In the genomic region with DNA sequence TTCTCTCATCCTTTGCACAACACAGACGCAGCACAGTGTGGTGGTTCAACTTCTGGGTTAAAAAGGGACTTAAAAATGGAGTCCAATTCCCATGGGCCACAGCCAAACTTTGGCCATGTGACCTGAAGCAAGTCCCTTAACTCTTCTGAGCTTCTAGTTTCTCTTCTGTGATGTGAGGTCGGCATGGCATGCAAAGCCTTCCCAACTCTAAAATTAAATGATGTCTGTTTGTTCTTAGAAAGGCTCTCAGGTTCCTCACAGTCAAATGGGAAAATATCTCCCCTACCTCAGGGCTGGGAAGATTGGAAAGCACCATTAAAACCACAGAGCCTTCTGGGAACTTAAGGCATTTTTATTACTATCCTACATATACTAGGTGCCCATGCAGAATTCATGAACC, we compare ENCODE assay signal across 21 cellular contexts. TPM values are rescaled to one million over a fixed set of nuclear protein-coding genes. Genes with fewer than 3 reads are reported as not detected.
DNase-seq lines count a peak whose midpoint lies in the region; ATAC-seq and TF ChIP-seq lines count a peak whose summit lies in the region.
"Had no signal": no experiment of that assay in that cellular context is flagged by ENCODE, and none has a peak within 500 bp of the region (broad histone marks: within the 10 kb centered on the region; RNA-seq: fewer than 3 reads in every experiment).

No MANE protein-coding gene starts in this region.

- TF ChIP-seq CTCF in GM12865 (IDR thresholded peaks at IDR 0.05; ENCODE audit: insufficient read depth, low read depth, low read length, missing control alignments), result no peak
- no peak for TF ChIP-seq CTCF in WTC11 (IDR thresholded peaks at IDR 0.05)
- no peak for TF ChIP-seq CTCF in glutamatergic neuron (IDR thresholded peaks at IDR 0.05; ENCODE audit: partially characterized antibody, unreplicated experiment)
- no peak for TF ChIP-seq CTCF in osteoblast (IDR thresholded peaks at IDR 0.05; ENCODE audit: extremely low read depth, low read depth, low read length)
- no peak for TF ChIP-seq CTCF in esophagus squamous epithelium (IDR thresholded peaks at IDR 0.05)

- H3K36me3 Mint-ChIP-seq in WTC11 (peaks cover 5% of the 10 kb centered on the region; the same call in 1 of the 2 replicates), glutamatergic neuron (ENCODE audit: unreplicated experiment) (no peaks in the 10 kb centered on the region)
- H3K36me3 Mint-ChIP-seq: CD4-positive, CD25-positive, alpha-beta regulatory T cell; CD8-positive, alpha-beta T cell had no signal

- peaks cover 66% of the 10 kb centered on the region for H3K79me2 ChIP-seq in osteoblast (ENCODE audit: insufficient read depth, low read length)

- H3K27ac Mint-ChIP-seq in WTC11 (no peak overlapping the region), glutamatergic neuron (ENCODE audit: unreplicated experiment) (peak overlapping the region; percentile 73)
- H3K27ac Mint-ChIP-seq: B cell; CD8-positive, alpha-beta T cell had no signal

- ATAC-seq in WTC11, result no peak
- ATAC-seq: CD8-positive, alpha-beta T cell; GM12878 had no signal

- no peak for TF ChIP-seq POLR2A in esophagus squamous epithelium (IDR thresholded peaks at IDR 0.05)

- H3K27me3 ChIP-seq in osteoblast (ENCODE audit: insufficient read depth, low read length) (no peaks in the 10 kb centered on the region), esophagus squamous epithelium (no peaks in the 10 kb centered on the region)
- H3K27me3 ChIP-seq: BLaER1 had no signal

- H3K27me3 Mint-ChIP-seq in WTC11 (ENCODE audit: low read depth) (no peaks in the 10 kb centered on the region), glutamatergic neuron (ENCODE audit: unreplicated experiment) (peaks cover 3% of the 10 kb centered on the region)
- H3K27me3 Mint-ChIP-seq: B cell had no signal

- H3K9me3 ChIP-seq in osteoblast (ENCODE audit: low read depth, low read length) (no peaks in the 10 kb centered on the region), esophagus squamous epithelium (no peaks in the 10 kb centered on the region)
- H3K9me3 ChIP-seq: BLaER1, Caco-2 had no signal

- H3K4me2 ChIP-seq in osteoblast (ENCODE audit: insufficient read depth, low read length), result no peak overlapping the region
- H3K4me2 ChIP-seq: BLaER1 had no signal

- CTCF ChIA-PET in WTC11 (lab: Charles Lee), result no interaction called here

- POLR2A ChIA-PET in WTC11 (lab: Charles Lee), result interaction anchor here (1.4 kb wide), 1 partner anchor 10 kb away, joined by 5 read pairs; no protein-coding TSS in a partner anchor

- H3K4me1 Mint-ChIP-seq in WTC11 (peaks cover 33% of the 10 kb centered on the region), glutamatergic neuron (ENCODE audit: low read depth, unreplicated experiment) (peaks cover 8% of the 10 kb centered on the region)
- H3K4me1 Mint-ChIP-seq: B cell; CD4-positive, CD25-positive, alpha-beta regulatory T cell had no signal

- intact Hi-C loops in esophagus squamous epithelium (cut with DNase I), result no loop called here

- H4K20me1 ChIP-seq in osteoblast (ENCODE audit: insufficient read depth, low read length), result peaks cover 11% of the 10 kb centered on the region
- H4K20me1 ChIP-seq: BLaER1 had no signal

- H3K4me3 ChIP-seq in GM12865 (ENCODE audit: low read depth, low read length) (no peak overlapping the region), osteoblast (ENCODE audit: insufficient read depth, low read length) (no peak overlapping the region), esophagus squamous epithelium (no peak overlapping the region)
- H3K4me3 ChIP-seq: BLaER1, GM12878, GM23248 had no signal

- H3K27ac ChIP-seq in osteoblast (ENCODE audit: low read depth, low read length), result no peak overlapping the region
- no peak overlapping the region for H3K27ac ChIP-seq in esophagus squamous epithelium
- H3K27ac ChIP-seq: 22Rv1, BLaER1, C4-2B, GM23248 had no signal

- no peak overlapping the region for H3K4me3 Mint-ChIP-seq in WTC11
- H3K4me3 Mint-ChIP-seq in glutamatergic neuron (ENCODE audit: unreplicated experiment), result peak overlapping the region; percentile 19
- H3K4me3 Mint-ChIP-seq: B cell; CD4-positive, CD25-positive, alpha-beta regulatory T cell; CD8-positive, alpha-beta T cell had no signal

- WGBS in esophagus squamous epithelium, 2 donors, result 71 to 83% methylated on average over 2 of the region's 2 CpGs

- DNase-seq in GM12865 (ENCODE audit: low read depth) (peak; percentile 5), WTC11 (ENCODE audit: low spot score) (no peak), glutamatergic neuron (no peak), osteoblast (ENCODE audit: insufficient read length, low spot score, missing footprints) (peak; percentile 66), Kasumi-1 (lab: John Stamatoyannopoulos, UW) (no peak), esophagus squamous epithelium (lab: John Stamatoyannopoulos, UW) (no peak), NCI-H526 (lab: John Stamatoyannopoulos, UW) (no peak), LoVo (ENCODE audit: low spot score) (no peak)
- DNase-seq: Caco-2; CD4-positive, CD25-positive, alpha-beta regulatory T cell; CD8-positive, alpha-beta T cell; DMS153; DND-41; GM23248; H7; HCEC 1CT had no signal

- no peak overlapping the region for H2AFZ ChIP-seq in osteoblast (ENCODE audit: low read length)
- H2AFZ ChIP-seq: GM23248 had no signal

- peaks cover 16% of the 10 kb centered on the region for H3K4me1 ChIP-seq in osteoblast (ENCODE audit: insufficient read depth, low read length)
- H3K4me1 ChIP-seq in esophagus squamous epithelium, result peaks cover 0 to 51% (median 5%) of the 10 kb centered on the region in 3 donors
- H3K4me1 ChIP-seq: BLaER1, Caco-2 had no signal

- 0 out of 2 replicates have a peak, but pooled peaks cover 8% of the 10 kb centered on the region for H3K9me3 Mint-ChIP-seq in WTC11
- peaks cover 10% of the 10 kb centered on the region for H3K9me3 Mint-ChIP-seq in glutamatergic neuron (ENCODE audit: unreplicated experiment)
- H3K9me3 Mint-ChIP-seq: CD8-positive, alpha-beta T cell had no signal

- H3K36me3 ChIP-seq in osteoblast (ENCODE audit: insufficient read depth, low read length) (no peaks in the 10 kb centered on the region), esophagus squamous epithelium (no peaks in the 10 kb centered on the region)
- H3K36me3 ChIP-seq: BLaER1 had no signal

TF ChIP-seq in WTC11, 78 proteins besides CTCF, POLR2A, EP300 and RAD21:
- TF ChIP-seq, protein P1, sequence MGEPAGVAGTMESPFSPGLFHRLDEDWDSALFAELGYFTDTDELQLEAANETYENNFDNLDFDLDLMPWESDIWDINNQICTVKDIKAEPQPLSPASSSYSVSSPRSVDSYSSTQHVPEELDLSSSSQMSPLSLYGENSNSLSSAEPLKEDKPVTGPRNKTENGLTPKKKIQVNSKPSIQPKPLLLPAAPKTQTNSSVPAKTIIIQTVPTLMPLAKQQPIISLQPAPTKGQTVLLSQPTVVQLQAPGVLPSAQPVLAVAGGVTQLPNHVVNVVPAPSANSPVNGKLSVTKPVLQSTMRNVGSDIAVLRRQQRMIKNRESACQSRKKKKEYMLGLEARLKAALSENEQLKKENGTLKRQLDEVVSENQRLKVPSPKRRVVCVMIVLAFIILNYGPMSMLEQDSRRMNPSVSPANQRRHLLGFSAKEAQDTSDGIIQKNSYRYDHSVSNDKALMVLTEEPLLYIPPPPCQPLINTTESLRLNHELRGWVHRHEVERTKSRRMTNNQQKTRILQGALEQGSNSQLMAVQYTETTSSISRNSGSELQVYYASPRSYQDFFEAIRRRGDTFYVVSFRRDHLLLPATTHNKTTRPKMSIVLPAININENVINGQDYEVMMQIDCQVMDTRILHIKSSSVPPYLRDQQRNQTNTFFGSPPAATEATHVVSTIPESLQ (CRISPR knock-in tag; IDR thresholded peaks at IDR 0.05), result no peak
- TF ChIP-seq, protein P2, sequence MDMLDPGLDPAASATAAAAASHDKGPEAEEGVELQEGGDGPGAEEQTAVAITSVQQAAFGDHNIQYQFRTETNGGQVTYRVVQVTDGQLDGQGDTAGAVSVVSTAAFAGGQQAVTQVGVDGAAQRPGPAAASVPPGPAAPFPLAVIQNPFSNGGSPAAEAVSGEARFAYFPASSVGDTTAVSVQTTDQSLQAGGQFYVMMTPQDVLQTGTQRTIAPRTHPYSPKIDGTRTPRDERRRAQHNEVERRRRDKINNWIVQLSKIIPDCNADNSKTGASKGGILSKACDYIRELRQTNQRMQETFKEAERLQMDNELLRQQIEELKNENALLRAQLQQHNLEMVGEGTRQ (CRISPR knock-in tag; IDR thresholded peaks at IDR 0.05), result 0 out of 2 replicates have a peak, but pooled peaks have one; percentile 8

RNA-seq across cellular contexts. Expression of a gene that starts 38.8 kb away (rescaled TPM):
- total RNA-seq in WTC11 (2021) (47.8 to 53.8 TPM (median 51.1 TPM) in 3 replicates), glutamatergic neuron (ENCODE audit: unreplicated experiment) (87.1 TPM), osteoblast (56.1 and 96.9 TPM in 2 replicates), esophagus squamous epithelium (10 to 100 TPM; 22.3 to 45.6 (median 35.1) TPM)

Comparison
In these comparisons a context has a peak if more than half of its experiments do, and no peak if none do; other contexts are left out.
1. DNase-seq: peak in GM12865 (single experiment) and osteoblast (single experiment); none in WTC11 (single experiment), glutamatergic neuron (single experiment), Kasumi-1 (0 of 2), esophagus squamous epithelium (single experiment), NCI-H526 (0 of 2) and LoVo (single experiment).